ENCODE assay signal across 14 cellular contexts in genomic region chr17:80637286-80637703, GRCh38.
DNase-seq lines count a peak whose midpoint lies in the region; ATAC-seq and TF ChIP-seq lines count a peak whose summit lies in the region.
"Had no signal": no experiment of that assay in that cellular context is flagged by ENCODE, and none has a peak within 500 bp of the region (broad histone marks: within the 10 kb centered on the region; RNA-seq: fewer than 3 reads in every experiment).

No MANE protein-coding gene starts in this region.

- TF ChIP-seq CTCF in type B pancreatic cell (conservative IDR thresholded peaks at IDR 0.05) = no peak

- peaks cover 71% of the 10 kb centered on the region for H3K4me1 Mint-ChIP-seq in activated naive CD4-positive, alpha-beta T cell treated with anti-CD3 and anti-CD28 coated beads, Interleukin-2, amount 50 U/mL, for 24 hours
- peaks cover 36% of the 10 kb centered on the region for H3K4me1 Mint-ChIP-seq in central memory CD8-positive, alpha-beta T cell
- peaks cover 38% of the 10 kb centered on the region for H3K4me1 Mint-ChIP-seq in type B pancreatic cell (ENCODE audit: unreplicated experiment)

- no peak for DNase-seq in activated naive CD4-positive, alpha-beta T cell treated with anti-CD3 and anti-CD28 coated beads, Interleukin-2, amount 50 U/mL, for 16 hours
- peak; percentile 87 for DNase-seq in NCI-H345 (lab: John Stamatoyannopoulos, UW)
- no peak for DNase-seq in central memory CD8-positive, alpha-beta T cell (ENCODE audit: low spot score in 2 of 2)
- no peak for DNase-seq in type B pancreatic cell (ENCODE audit: extremely low spot score, unreplicated experiment)
- no peak for DNase-seq in C1 segment of cervical spinal cord (lab: John Stamatoyannopoulos, UW)
- DNase-seq: Calu3, gastrocnemius medialis, immature natural killer cell, NCI-H2171 treated with DMSO at 0.1 percent for 48 hours, pancreas, SK-N-SH had no signal

- H3K9me3 Mint-ChIP-seq in activated naive CD4-positive, alpha-beta T cell treated with anti-CD3 and anti-CD28 coated beads, Interleukin-2, amount 50 U/mL, for 24 hours = no peaks in the 10 kb centered on the region
- no peaks in the 10 kb centered on the region for H3K9me3 Mint-ChIP-seq in central memory CD8-positive, alpha-beta T cell
- no peaks in the 10 kb centered on the region for H3K9me3 Mint-ChIP-seq in type B pancreatic cell
- H3K9me3 Mint-ChIP-seq: immature natural killer cell had no signal

- ATAC-seq in central memory CD8-positive, alpha-beta T cell (replicated peaks; ENCODE audit: extremely low read depth, poor library complexity, severe bottlenecking) = no peak
- ATAC-seq in GM18520 (IDR thresholded peaks at IDR 0.05; ENCODE audit: unreplicated experiment) (no peak), GM19035 (IDR thresholded peaks at IDR 0.05; ENCODE audit: unreplicated experiment) (no peak)
- ATAC-seq: gastrocnemius medialis, pancreas had no signal

- H3K27ac Mint-ChIP-seq in activated naive CD4-positive, alpha-beta T cell treated with anti-CD3 and anti-CD28 coated beads, Interleukin-2, amount 50 U/mL, for 24 hours = peak overlapping the region; percentile 75
- peak overlapping the region; percentile 38 for H3K27ac Mint-ChIP-seq in central memory CD8-positive, alpha-beta T cell (ENCODE audit: low read depth)
- H3K27ac Mint-ChIP-seq in type B pancreatic cell = peak overlapping the region; percentile 53
- H3K27ac Mint-ChIP-seq: immature natural killer cell had no signal

- peak overlapping the region; percentile 56 for H3K4me3 Mint-ChIP-seq in activated naive CD4-positive, alpha-beta T cell treated with anti-CD3 and anti-CD28 coated beads, Interleukin-2, amount 50 U/mL, for 24 hours
- no peak overlapping the region for H3K4me3 Mint-ChIP-seq in central memory CD8-positive, alpha-beta T cell
- no peak overlapping the region for H3K4me3 Mint-ChIP-seq in type B pancreatic cell
- H3K4me3 Mint-ChIP-seq: immature natural killer cell had no signal

- H3K36me3 Mint-ChIP-seq in activated naive CD4-positive, alpha-beta T cell treated with anti-CD3 and anti-CD28 coated beads, Interleukin-2, amount 50 U/mL, for 24 hours = peaks cover 5% of the 10 kb centered on the region
- H3K36me3 Mint-ChIP-seq in central memory CD8-positive, alpha-beta T cell (ENCODE audit: insufficient read depth) = peaks cover 6% of the 10 kb centered on the region
- H3K36me3 Mint-ChIP-seq in type B pancreatic cell = peaks cover 8% of the 10 kb centered on the region
- H3K36me3 Mint-ChIP-seq: immature natural killer cell had no signal

- H3K27me3 Mint-ChIP-seq in activated naive CD4-positive, alpha-beta T cell treated with anti-CD3 and anti-CD28 coated beads, Interleukin-2, amount 50 U/mL, for 24 hours = no peaks in the 10 kb centered on the region
- no peaks in the 10 kb centered on the region for H3K27me3 Mint-ChIP-seq in central memory CD8-positive, alpha-beta T cell
- no peaks in the 10 kb centered on the region for H3K27me3 Mint-ChIP-seq in type B pancreatic cell
